In the genomic region with DNA sequence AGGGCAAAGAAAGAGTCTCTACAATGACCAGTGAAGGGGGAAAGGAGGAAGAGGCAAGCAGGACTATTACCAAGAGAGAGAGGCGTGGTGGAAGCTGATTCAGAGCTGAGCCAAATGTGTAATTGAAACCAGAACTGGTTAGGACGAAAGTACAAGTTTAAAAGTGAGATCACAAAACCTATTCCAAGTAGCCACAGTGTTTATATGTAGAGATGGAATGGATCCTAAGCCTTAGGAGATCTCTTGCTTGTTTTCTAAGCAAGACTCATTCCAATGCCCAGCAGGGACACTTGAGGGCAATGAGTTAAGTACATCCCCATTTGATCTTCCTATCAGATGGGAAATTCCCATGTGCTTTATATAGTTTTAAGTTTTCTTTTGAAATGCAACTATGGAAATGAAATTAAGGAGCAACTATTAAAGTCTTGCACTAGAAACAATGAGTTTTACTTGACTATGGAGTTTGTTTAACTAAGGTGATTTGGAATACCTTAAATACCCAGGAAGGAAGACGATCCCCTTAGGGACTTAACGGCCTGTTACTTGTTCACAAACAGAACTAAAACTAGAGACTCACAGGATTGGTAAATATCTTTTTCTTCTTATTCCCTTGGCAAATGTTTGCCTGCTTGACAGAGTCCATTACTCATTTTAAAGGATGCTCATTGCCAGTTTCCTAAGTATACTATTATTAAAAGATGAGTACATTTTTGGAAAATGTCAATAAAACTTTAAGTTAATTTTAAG, we compare ENCODE assay signal across 8 cellular contexts. TPM values are rescaled to one million over a fixed set of nuclear protein-coding genes. Genes with fewer than 3 reads are reported as not detected.
DNase-seq lines count a peak whose midpoint lies in the region; ATAC-seq, FAIRE-seq and TF ChIP-seq lines count a peak whose summit lies in the region.

No MANE protein-coding gene starts in this region.

- peaks cover 17% of the 10 kb centered on the region for H3K4me1 Mint-ChIP-seq in Calu3 (ENCODE audit: low read depth, unreplicated experiment)
- peaks cover 8% of the 10 kb centered on the region for H3K4me1 Mint-ChIP-seq in activated T-cell treated with anti-CD3 and anti-CD28 coated beads, Interleukin-2, amount 50 U/mL, for 24 hours (ENCODE audit: low read depth)
- peaks cover 10% of the 10 kb centered on the region for H3K4me1 Mint-ChIP-seq in activated T-helper 2 cell treated with anti-CD3 and anti-CD28 coated beads, Interferon-gamma antibody, Interleukin-2, Interleukin-4, amounts not matched to agents 10 μg/mL and 5 μg/mL and 100 μg/mL, durations not matched to agents 14 hours and 24 hours and 36 hours (ENCODE audit: low read depth)

- DNase-seq in AG09309 (ENCODE audit: low read depth) (peak; percentile 71), GM19239 (ENCODE audit: insufficient read length, low spot score) (peak; percentile 45), brain microvascular endothelial cell (peak; percentile 55), Calu3 (no peak), amygdala (lab: John Stamatoyannopoulos, UW) (no peak)
- no peak for DNase-seq in activated T-cell treated with anti-CD3 and anti-CD28 coated beads, Interleukin-2, amount 50 U/mL, for 24 hours
- DNase-seq in activated T-helper 2 cell treated with anti-CD3 and anti-CD28 coated beads, Interferon-gamma antibody, Interleukin-2, Interleukin-4, amounts not matched to agents 10 μg/mL and 5 μg/mL and 100 μg/mL, durations not matched to agents 14 hours and 24 hours and 36 hours (ENCODE audit: low spot score), result no peak

- H3K27ac Mint-ChIP-seq in Calu3 (ENCODE audit: unreplicated experiment), result no peak overlapping the region
- H3K27ac Mint-ChIP-seq in activated T-cell treated with anti-CD3 and anti-CD28 coated beads, Interleukin-2, amount 50 U/mL, for 24 hours, result no peak overlapping the region
- H3K27ac Mint-ChIP-seq in activated T-helper 2 cell treated with anti-CD3 and anti-CD28 coated beads, Interferon-gamma antibody, Interleukin-2, Interleukin-4, amounts not matched to agents 10 μg/mL and 5 μg/mL and 100 μg/mL, durations not matched to agents 14 hours and 24 hours and 36 hours, result no peak overlapping the region

- no peak for TF ChIP-seq CTCF in AG09309 (IDR thresholded peaks at IDR 0.05; ENCODE audit: control insufficient read depth, insufficient read depth, low read depth, low read length, missing control alignments)
- TF ChIP-seq CTCF in brain microvascular endothelial cell (IDR thresholded peaks at IDR 0.05; ENCODE audit: low read depth, low read length, missing control alignments), result no peak
- TF ChIP-seq CTCF in Calu3 (IDR thresholded peaks at IDR 0.05; ENCODE audit: unreplicated experiment), result no peak

- intact Hi-C loops in Calu3 (cut with micrococcal nuclease; ENCODE audit: unreplicated experiment), result no loop called here
- intact Hi-C loops in activated T-helper 2 cell treated with anti-CD3 and anti-CD28 coated beads, Interferon-gamma antibody, Interleukin-2, Interleukin-4, amounts not matched to agents 10 μg/mL and 5 μg/mL and 100 μg/mL, durations not matched to agents 14 hours and 24 hours and 36 hours (cut with micrococcal nuclease), result loop anchor here (5.0 kb wide), 1 partner anchor 34 kb away; no protein-coding TSS in a partner anchor

- CTCF ChIA-PET in Calu3 (lab: Charles Lee), result no interaction called here

- no peak overlapping the region for H3K4me3 ChIP-seq in AG09309 (ENCODE audit: control insufficient read depth, low read depth, low read length)
- H3K4me3 ChIP-seq in brain microvascular endothelial cell (ENCODE audit: low read depth, low read length), result no peak overlapping the region

- no peaks in the 10 kb centered on the region for H3K27me3 ChIP-seq in brain microvascular endothelial cell (replicated peaks)

- in situ Hi-C loops in brain microvascular endothelial cell (cut with HindIII; ENCODE audit: low pct_ligation_motif_present, low sequenced_read_pairs), result no loop called here

- FAIRE-seq in GM19239 (lab: Jason Lieb, UNC), result peak; percentile 99

- no peaks in the 10 kb centered on the region for H3K9me3 Mint-ChIP-seq in Calu3 (ENCODE audit: low read depth, unreplicated experiment)
- H3K9me3 Mint-ChIP-seq in activated T-cell treated with anti-CD3 and anti-CD28 coated beads, Interleukin-2, amount 50 U/mL, for 24 hours, result no peaks in the 10 kb centered on the region
- no peaks in the 10 kb centered on the region for H3K9me3 Mint-ChIP-seq in activated T-helper 2 cell treated with anti-CD3 and anti-CD28 coated beads, Interferon-gamma antibody, Interleukin-2, Interleukin-4, amounts not matched to agents 10 μg/mL and 5 μg/mL and 100 μg/mL, durations not matched to agents 14 hours and 24 hours and 36 hours

- no peaks in the 10 kb centered on the region for H3K36me3 ChIP-seq in brain microvascular endothelial cell (replicated peaks)

- H3K27ac ChIP-seq in brain microvascular endothelial cell, result peak overlapping the region; percentile 4

- BruUV-seq in Calu3 (replicated peaks; lab: Mats Ljungman, UMichigan), result no TSS peak

- H3K27me3 Mint-ChIP-seq in Calu3 (ENCODE audit: unreplicated experiment), result no peaks in the 10 kb centered on the region
- H3K27me3 Mint-ChIP-seq in activated T-cell treated with anti-CD3 and anti-CD28 coated beads, Interleukin-2, amount 50 U/mL, for 24 hours, result peaks cover 37% of the 10 kb centered on the region
- H3K27me3 Mint-ChIP-seq in activated T-helper 2 cell treated with anti-CD3 and anti-CD28 coated beads, Interferon-gamma antibody, Interleukin-2, Interleukin-4, amounts not matched to agents 10 μg/mL and 5 μg/mL and 100 μg/mL, durations not matched to agents 14 hours and 24 hours and 36 hours (ENCODE audit: low read depth), result peaks cover 23% of the 10 kb centered on the region

- no peaks in the 10 kb centered on the region for H3K36me3 Mint-ChIP-seq in Calu3 (ENCODE audit: insufficient read depth, unreplicated experiment)
- no peaks in the 10 kb centered on the region for H3K36me3 Mint-ChIP-seq in activated T-cell treated with anti-CD3 and anti-CD28 coated beads, Interleukin-2, amount 50 U/mL, for 24 hours (ENCODE audit: low read depth)
- H3K36me3 Mint-ChIP-seq in activated T-helper 2 cell treated with anti-CD3 and anti-CD28 coated beads, Interferon-gamma antibody, Interleukin-2, Interleukin-4, amounts not matched to agents 10 μg/mL and 5 μg/mL and 100 μg/mL, durations not matched to agents 14 hours and 24 hours and 36 hours (ENCODE audit: low read depth), result no peaks in the 10 kb centered on the region

- peak; percentile 89 for ATAC-seq in HG03095 (IDR thresholded peaks at IDR 0.05; ENCODE audit: unreplicated experiment)

- H3K4me3 Mint-ChIP-seq in Calu3 (ENCODE audit: low read depth, unreplicated experiment), result no peak overlapping the region
- no peak overlapping the region for H3K4me3 Mint-ChIP-seq in activated T-cell treated with anti-CD3 and anti-CD28 coated beads, Interleukin-2, amount 50 U/mL, for 24 hours
- H3K4me3 Mint-ChIP-seq in activated T-helper 2 cell treated with anti-CD3 and anti-CD28 coated beads, Interferon-gamma antibody, Interleukin-2, Interleukin-4, amounts not matched to agents 10 μg/mL and 5 μg/mL and 100 μg/mL, durations not matched to agents 14 hours and 24 hours and 36 hours (ENCODE audit: low read depth), result no peak overlapping the region

RNA-seq across cellular contexts. Expression of gene SNX2, which starts 51.1 kb away (rescaled TPM):
- total RNA-seq in Calu3 (2022), result 96.3 and 97.0 TPM in 2 replicates
- total RNA-seq in activated T-helper 2 cell treated with anti-CD3 and anti-CD28 coated beads, Interferon-gamma antibody, Interleukin-2, Interleukin-4, amounts not matched to agents 10 μg/mL and 5 μg/mL and 100 μg/mL, durations not matched to agents 14 hours and 24 hours and 36 hours, result 31.5 and 36.4 TPM in 2 replicates

Comparison
In these comparisons a context has a peak if more than half of its experiments do, and no peak if none do; other contexts are left out.
1. DNase-seq: peak in AG09309 (single experiment), GM19239 (single experiment) and brain microvascular endothelial cell (single experiment); none in Calu3 (single experiment), activated T-cell treated with anti-CD3 and anti-CD28 coated beads, Interleukin-2, amount 50 U/mL, for 24 hours (single experiment), activated T-helper 2 cell treated with anti-CD3 and anti-CD28 coated beads, Interferon-gamma antibody, Interleukin-2, Interleukin-4, amounts not matched to agents 10 μg/mL and 5 μg/mL and 100 μg/mL, durations not matched to agents 14 hours and 24 hours and 36 hours (single experiment) and amygdala (0 of 56).